33 cellular contexts compared by ENCODE assay signal in genomic region chr2:690799-691198, GRCh38.
"Had no signal": no experiment of that assay in that cellular context is flagged by ENCODE, and none has a peak within 500 bp of the region (broad histone marks: within the 10 kb centered on the region; RNA-seq: fewer than 3 reads in every experiment).

No MANE protein-coding gene starts in this region.

- H3K4me1 Mint-ChIP-seq: activated CD4-positive, alpha-beta memory T cell treated with anti-CD3 and anti-CD28 coated beads, Interleukin-2, amount 10 ng/mL, durations not matched to agents 7 days and 5 days; activated CD4-positive, alpha-beta T cell treated with anti-CD3 and anti-CD28 coated beads, Interleukin-2, amount 10 ng/mL, durations not matched to agents 7 days and 5 days; activated naive CD4-positive, alpha-beta T cell treated with anti-CD3 and anti-CD28 coated beads, Interleukin-2, amount 10 ng/mL, durations not matched to agents 7 days and 5 days had no signal

- H3K27ac Mint-ChIP-seq: activated CD4-positive, alpha-beta memory T cell treated with anti-CD3 and anti-CD28 coated beads, Interleukin-2, amount 10 ng/mL, durations not matched to agents 7 days and 5 days; activated CD4-positive, alpha-beta T cell treated with anti-CD3 and anti-CD28 coated beads, Interleukin-2, amount 10 ng/mL, durations not matched to agents 7 days and 5 days; activated CD8-positive, alpha-beta memory T cell treated with anti-CD3 and anti-CD28 coated beads, Interleukin-2, amount 10 ng/mL, durations not matched to agents 7 days and 5 days; activated naive CD4-positive, alpha-beta T cell treated with anti-CD3 and anti-CD28 coated beads, Interleukin-2, amount 10 ng/mL, durations not matched to agents 7 days and 5 days; activated naive CD8-positive, alpha-beta T cell; activated naive CD8-positive, alpha-beta T cell treated with anti-CD3 and anti-CD28 coated beads, Interleukin-2, amount 50 U/mL, for 24 hours had no signal

- H3K4me3 Mint-ChIP-seq: activated CD4-positive, alpha-beta memory T cell treated with anti-CD3 and anti-CD28 coated beads, Interleukin-2, amount 10 ng/mL, durations not matched to agents 7 days and 5 days; activated CD4-positive, alpha-beta T cell treated with anti-CD3 and anti-CD28 coated beads, Interleukin-2, amount 10 ng/mL, durations not matched to agents 7 days and 5 days; activated CD8-positive, alpha-beta memory T cell treated with anti-CD3 and anti-CD28 coated beads, Interleukin-2, amount 10 ng/mL, durations not matched to agents 7 days and 5 days; activated naive CD4-positive, alpha-beta T cell treated with anti-CD3 and anti-CD28 coated beads, Interleukin-2, amount 10 ng/mL, durations not matched to agents 7 days and 5 days; activated naive CD8-positive, alpha-beta T cell; activated naive CD8-positive, alpha-beta T cell treated with anti-CD3 and anti-CD28 coated beads, Interleukin-2, amount 50 U/mL, for 24 hours had no signal

- H3K36me3 Mint-ChIP-seq: activated CD8-positive, alpha-beta memory T cell treated with anti-CD3 and anti-CD28 coated beads, Interleukin-2, amount 10 ng/mL, durations not matched to agents 7 days and 5 days; activated naive CD8-positive, alpha-beta T cell had no signal

- ATAC-seq: activated CD8-positive, alpha-beta memory T cell treated with anti-CD3 and anti-CD28 coated beads, Interleukin-2, amount 10 ng/mL, durations not matched to agents 7 days and 5 days; activated naive CD8-positive, alpha-beta T cell treated with anti-CD3 and anti-CD28 coated beads, Interleukin-2, amount 50 U/mL, for 24 hours; PC-3 had no signal

- H3K4me3 ChIP-seq: MG63, Peyer's patch had no signal

- DNase-seq: activated CD4-positive, alpha-beta memory T cell treated with anti-CD3 and anti-CD28 coated beads, Interleukin-2, amount 10 ng/mL, durations not matched to agents 7 days and 5 days; activated CD4-positive, alpha-beta T cell treated with anti-CD3 and anti-CD28 coated beads, Interleukin-2, amount 10 ng/mL, durations not matched to agents 7 days and 5 days; activated CD8-positive, alpha-beta memory T cell treated with anti-CD3 and anti-CD28 coated beads for 24 hours; activated CD8-positive, alpha-beta memory T cell treated with anti-CD3 and anti-CD28 coated beads, Interleukin-2, amount 10 ng/mL, durations not matched to agents 7 days and 5 days; activated CD8-positive, alpha-beta memory T cell treated with anti-CD3 and anti-CD28 coated beads, Interleukin-2, amount 50 U/mL, for 48 hours; activated effector memory CD4-positive, alpha-beta T cell treated with Interleukin-2 at 50 U/mL for 16 hours; activated naive CD4-positive, alpha-beta T cell treated with anti-CD3 and anti-CD28 coated beads, Interleukin-2, amount 10 ng/mL, durations not matched to agents 7 days and 5 days; activated naive CD8-positive, alpha-beta T cell treated with anti-CD3 and anti-CD28 coated beads, Interleukin-2, amount 50 U/mL, for 24 hours; activated T-cell treated with anti-CD3 and anti-CD28 coated beads, Interleukin-2, amount 50 U/mL, for 48 hours; amniotic stem cell; aorta; brain microvascular endothelial cell; central memory CD4-positive, alpha-beta T cell; Karpas-422; KBM-7; MG63; NCI-H1048; NCI-H1105 treated with DMSO at 0.1 percent for 48 hours; NCI-H1436; NCI-H1694 treated with DMSO at 0.1 percent for 48 hours; NCI-H2029 treated with DMSO at 0.1 percent for 48 hours; NCI-H2107; NCI-H2171; NCI-H510A; NCI-H526; NCI-H748 treated with DMSO at 0.1 percent for 48 hours; NK-92 treated with Interleukin-12 subunit alpha and Interleukin-12 subunit beta, amount 100 ng/mL, for 24 hours; PC-3; Peyer's patch; RPMI8226; T1000; WERI-Rb-1 had no signal

- H3K36me3 ChIP-seq: brain microvascular endothelial cell, MG63, Peyer's patch, WERI-Rb-1 had no signal

- H3K27me3 ChIP-seq: brain microvascular endothelial cell, MG63, Peyer's patch had no signal

- H3K27ac ChIP-seq: brain microvascular endothelial cell, Peyer's patch, WERI-Rb-1 had no signal

- H3K4me1 ChIP-seq: Peyer's patch had no signal

- H3K9me3 ChIP-seq: MG63 had no signal
